In genomic region chr1:208178091-208178529, GRCh38 we compare ENCODE assay signal across 11 cellular contexts.
A peak's percentile ranks its signal among the peaks of the same experiment; 100 is the strongest.
DNase-seq lines count a peak whose midpoint lies in the region; ATAC-seq and TF ChIP-seq lines count a peak whose summit lies in the region.
"Had no signal": no experiment of that assay in that cellular context is flagged by ENCODE, and none has a peak within 500 bp of the region (broad histone marks: within the 10 kb centered on the region; RNA-seq: fewer than 3 reads in every experiment).

No MANE protein-coding gene starts in this region.

- DNase-seq in Daoy (ENCODE audit: low read depth) (peak; percentile 52), NCI-H146 treated with DMSO at 0.1 percent for 48 hours (lab: John Stamatoyannopoulos, UW; ENCODE audit: unreplicated experiment) (peak; percentile 58), body of pancreas (peak; percentile 36 to 75 (median 66)), nephron progenitor cell (no peak), immature natural killer cell (no peak)
- DNase-seq in stimulated activated CD4-positive, alpha-beta T cell treated with anti-CD3 and anti-CD28 coated beads, Interleukin-4, amount 100 ng/mL, for 4 hours, result no peak
- DNase-seq: activated CD4-positive, CD25-positive, alpha-beta regulatory T cell treated with anti-CD3 and anti-CD28 coated beads, Interleukin-2, amount 50 U/mL, for 72 hours; HCEC 1CT had no signal

- H3K36me3 Mint-ChIP-seq in nephron progenitor cell (ENCODE audit: low read depth) (peaks cover 18% of the 10 kb centered on the region), immature natural killer cell (no peaks in the 10 kb centered on the region)
- H3K36me3 Mint-ChIP-seq: activated naive CD8-positive, alpha-beta T cell had no signal

- H3K36me3 ChIP-seq in body of pancreas (replicated peaks in 1 of 2; ENCODE audit: insufficient read depth in 1 of 2, low read depth in 2 of 2), result no peaks in the 10 kb centered on the region

- WGBS in body of pancreas, 2 donors, result 48 to 51% methylated on average over 2 of the region's 2 CpGs

- H3K27me3 Mint-ChIP-seq in nephron progenitor cell (ENCODE audit: low read depth, poor library complexity), result peaks cover 26% of the 10 kb centered on the region
- no peaks in the 10 kb centered on the region for H3K27me3 Mint-ChIP-seq in immature natural killer cell (ENCODE audit: low read depth in 3 of 3)
- H3K27me3 Mint-ChIP-seq: activated naive CD8-positive, alpha-beta T cell had no signal

- peaks cover 54% of the 10 kb centered on the region for H3K4me1 ChIP-seq in body of pancreas

- peak overlapping the region in 2 of 4 donors; percentile 4 to 25 for H3K27ac ChIP-seq in body of pancreas

- peak overlapping the region; percentile 61 for H3K4me3 Mint-ChIP-seq in nephron progenitor cell
- H3K4me3 Mint-ChIP-seq in immature natural killer cell, result no peak overlapping the region
- H3K4me3 Mint-ChIP-seq: activated naive CD8-positive, alpha-beta T cell had no signal

- H3K9me3 Mint-ChIP-seq in nephron progenitor cell (no peaks in the 10 kb centered on the region), immature natural killer cell (no peaks in the 10 kb centered on the region)

- H3K27ac Mint-ChIP-seq in nephron progenitor cell (no peak overlapping the region), immature natural killer cell (no peak overlapping the region)
- H3K27ac Mint-ChIP-seq: activated naive CD8-positive, alpha-beta T cell had no signal

- peak; percentile 49 for ATAC-seq in body of pancreas
- ATAC-seq in GM21515 (IDR thresholded peaks at IDR 0.05; ENCODE audit: unreplicated experiment), result no peak
- ATAC-seq in GM21786 (IDR thresholded peaks at IDR 0.05; ENCODE audit: unreplicated experiment), result no peak

- intact Hi-C loops in body of pancreas (cut with DNase I), result no loop called here

- H3K9me3 ChIP-seq in body of pancreas, result no peaks in the 10 kb centered on the region

- H3K4me1 Mint-ChIP-seq in nephron progenitor cell (peaks cover 99% of the 10 kb centered on the region), immature natural killer cell (no peaks in the 10 kb centered on the region)

- no peaks in the 10 kb centered on the region for H3K27me3 ChIP-seq in body of pancreas

- TF ChIP-seq CTCF in body of pancreas (IDR thresholded peaks at IDR 0.05), result peak in 1 of 7 experiments; percentile 6
- TF ChIP-seq CTCF in nephron progenitor cell (IDR thresholded peaks at IDR 0.05), result no peak

- no peak for TF ChIP-seq POLR2A in body of pancreas (IDR thresholded peaks at IDR 0.05)

- no peak overlapping the region for H3K4me3 ChIP-seq in body of pancreas

Comparison
In these comparisons a context has a peak if more than half of its experiments do, and no peak if none do; other contexts are left out.
1. DNase-seq: peak in Daoy (single experiment), NCI-H146 treated with DMSO at 0.1 percent for 48 hours (single experiment) and body of pancreas (4 of 4); none in nephron progenitor cell (single experiment), immature natural killer cell (0 of 3) and stimulated activated CD4-positive, alpha-beta T cell treated with anti-CD3 and anti-CD28 coated beads, Interleukin-4, amount 100 ng/mL, for 4 hours (0 of 2).